In the genomic region with DNA sequence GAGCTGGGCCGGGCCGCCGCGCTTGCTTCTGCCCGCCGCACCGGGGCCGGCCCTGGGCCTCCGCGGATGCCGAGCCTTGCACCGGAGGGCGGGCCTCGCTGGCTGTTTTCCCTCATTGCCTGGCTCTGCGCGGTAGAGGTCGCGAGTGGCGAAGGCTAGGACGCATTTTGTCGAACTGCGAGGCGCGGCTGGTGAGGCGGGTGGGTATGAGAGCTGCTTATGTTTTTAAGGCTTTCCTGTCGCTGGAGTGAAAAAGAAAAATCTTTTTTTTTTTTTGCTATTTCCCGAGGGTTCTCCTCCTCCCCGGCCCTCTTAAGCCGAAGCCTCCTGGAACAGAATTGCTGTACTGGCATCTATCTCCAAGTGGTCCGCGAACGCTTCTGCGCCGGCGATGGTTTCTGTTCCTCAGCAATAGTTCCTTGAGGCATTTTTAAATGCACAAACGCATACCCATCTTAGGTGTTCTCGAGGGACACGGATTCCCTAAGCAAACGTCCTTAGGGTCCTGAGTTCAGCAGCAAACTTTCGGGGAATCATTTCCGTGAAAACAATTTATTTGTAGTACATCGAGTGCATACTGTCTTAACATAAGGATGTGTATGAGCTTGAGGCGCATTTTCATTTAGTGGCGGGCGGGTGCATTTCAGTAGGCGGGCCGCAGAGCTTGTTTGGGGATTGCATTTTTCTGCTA, we compare ENCODE assay signal across 8 cellular contexts. TPM values are rescaled to one million over a fixed set of nuclear protein-coding genes. Genes with fewer than 3 reads are reported as not detected.
DNase-seq lines count a peak whose midpoint lies in the region; ATAC-seq and TF ChIP-seq lines count a peak whose summit lies in the region.

No MANE protein-coding gene starts in this region.

- H3K27me3 Mint-ChIP-seq in endodermal cell (ENCODE audit: insufficient read depth), result no peaks in the 10 kb centered on the region

- peak overlapping the region; percentile 69 to 93 (median 86) for H3K4me3 ChIP-seq in BLaER1 treated with 17β-estradiol and CSF1 and Interleukin-3, amounts not matched to agents 10 nM and 100 nM
- peak overlapping the region; percentile 97 for H3K4me3 ChIP-seq in endodermal cell (ENCODE audit: low read length)

- H3K9ac ChIP-seq in BLaER1 treated with 17β-estradiol and CSF1 and Interleukin-3, amounts not matched to agents 10 nM and 100 nM, result peak overlapping the region; percentile 92 to 99 (median 97)
- H3K9ac ChIP-seq in endodermal cell (ENCODE audit: extremely low read depth, low read length, poor library complexity, severe bottlenecking), result peak overlapping the region; percentile 84

- H3K27ac ChIP-seq in BLaER1 treated with 17β-estradiol and CSF1 and Interleukin-3, amounts not matched to agents 10 nM and 100 nM, result peak overlapping the region; percentile 93 to 99 (median 97)
- peak overlapping the region; percentile 90 for H3K27ac ChIP-seq in endodermal cell (ENCODE audit: low read depth, low read length)

- H3K27me3 ChIP-seq in BLaER1 treated with 17β-estradiol and CSF1 and Interleukin-3, amounts not matched to agents 10 nM and 100 nM, result no peaks in the 10 kb centered on the region
- H3K27me3 ChIP-seq in endodermal cell (ENCODE audit: control insufficient read depth, insufficient read depth, low read length, poor library complexity, severe bottlenecking), result no peaks in the 10 kb centered on the region

- peak; percentile 47 for ATAC-seq in GM19035 (IDR thresholded peaks at IDR 0.05; ENCODE audit: unreplicated experiment)
- ATAC-seq in HG03280 (IDR thresholded peaks at IDR 0.05; ENCODE audit: unreplicated experiment), result peak; percentile 51

- H3K27ac Mint-ChIP-seq in endodermal cell, result peak overlapping the region; percentile 95

- peaks cover 44% of the 10 kb centered on the region for H3K4me1 Mint-ChIP-seq in endodermal cell

- peaks cover 49% of the 10 kb centered on the region for H3K36me3 Mint-ChIP-seq in endodermal cell (ENCODE audit: low read depth)

- DNase-seq in NCI-H526 treated with DMSO at 0.1 percent for 48 hours (lab: John Stamatoyannopoulos, UW), result peak; percentile 71
- peak; percentile 49 to 51 for DNase-seq in activated CD8-positive, alpha-beta memory T cell treated with anti-CD3 and anti-CD28 coated beads for 1 hour (ENCODE audit: extremely low read depth in 1 of 2, low read depth in 1 of 2)
- DNase-seq in endodermal cell, result no peak
- DNase-seq in midbrain (lab: John Stamatoyannopoulos, UW), result peak; percentile 79
- DNase-seq in stimulated activated CD8-positive, alpha-beta memory T cell treated with anti-CD3 and anti-CD28 coated beads, Interleukin-2, amount 100 ng/mL, for 1 hour (ENCODE audit: low read depth in 2 of 2), result peak; percentile 10 to 48

- peak; percentile 29 for TF ChIP-seq CTCF in endodermal cell (conservative IDR thresholded peaks at IDR 0.05)

- H3K9me3 Mint-ChIP-seq in endodermal cell, result peaks cover 39% of the 10 kb centered on the region

- H3K4me1 ChIP-seq in BLaER1 treated with 17β-estradiol and CSF1 and Interleukin-3, amounts not matched to agents 10 nM and 100 nM, result peaks cover 23 to 60% (median 27%) of the 10 kb centered on the region in 10 experiments
- no peaks in the 10 kb centered on the region for H3K4me1 ChIP-seq in endodermal cell (ENCODE audit: control insufficient read depth, insufficient read depth, low read length)

- H3K4me3 Mint-ChIP-seq in endodermal cell, result peak overlapping the region; percentile 95

- H3K4me2 ChIP-seq in BLaER1 treated with 17β-estradiol and CSF1 and Interleukin-3, amounts not matched to agents 10 nM and 100 nM, result peak overlapping the region; percentile 82 to 98 (median 86)

- H4K20me1 ChIP-seq in BLaER1 treated with 17β-estradiol and CSF1 and Interleukin-3, amounts not matched to agents 10 nM and 100 nM, result peaks cover 12 to 50% (median 24%) of the 10 kb centered on the region in 11 experiments; a peak in 21 of 22 replicates

- peaks cover 37 to 53% (median 42%) of the 10 kb centered on the region in 11 experiments for H3K36me3 ChIP-seq in BLaER1 treated with 17β-estradiol and CSF1 and Interleukin-3, amounts not matched to agents 10 nM and 100 nM
- peaks cover 35% of the 10 kb centered on the region for H3K36me3 ChIP-seq in endodermal cell (ENCODE audit: control insufficient read depth, insufficient read depth, low read length)

- WGBS in endodermal cell (ENCODE audit: insufficient coverage in 1 of 2, insufficient read length in 1 of 2), 2 experiments, result 0% methylated on average over 27 to 47 of the region's 47 CpGs

- H3K9me3 ChIP-seq in BLaER1 treated with 17β-estradiol and CSF1 and Interleukin-3, amounts not matched to agents 10 nM and 100 nM (replicated peaks in 1 of 11), result peaks cover 32 to 63% (median 44%) of the 10 kb centered on the region in 11 experiments
- H3K9me3 ChIP-seq in endodermal cell (ENCODE audit: control insufficient read depth, low read length), result peaks cover 31% of the 10 kb centered on the region

RNA-seq across cellular contexts. Expression of a gene that starts 0.6 kb away (rescaled TPM):
- total RNA-seq in endodermal cell, result 100 to 1,000 TPM; 152 to 201 TPM
- polyA plus RNA-seq in endodermal cell (2013, experiment 1 of 2), result 42.0 TPM
- polyA plus RNA-seq in endodermal cell (2013, experiment 2 of 2), result 45.3 TPM
